13 cellular contexts compared by ENCODE assay signal in genomic region chr1:8023287-8023994, GRCh38. TPM values are rescaled to one million over a fixed set of nuclear protein-coding genes. Genes with fewer than 3 reads are reported as not detected.
A peak's percentile ranks its signal among the peaks of the same experiment; 100 is the strongest.
DNase-seq lines count a peak whose midpoint lies in the region; ATAC-seq, FAIRE-seq and TF ChIP-seq lines count a peak whose summit lies in the region.
"Had no signal": no experiment of that assay in that cellular context is flagged by ENCODE, and none has a peak within 500 bp of the region (broad histone marks: within the 10 kb centered on the region; RNA-seq: fewer than 3 reads in every experiment).

No MANE protein-coding gene starts in this region.

- H4K20me1 ChIP-seq in endothelial cell of umbilical vein (replicated peaks; ENCODE audit: control insufficient read depth, extremely low read depth, insufficient read depth, low read length), result no peaks in the 10 kb centered on the region

- no peaks in the 10 kb centered on the region for H3K36me3 Mint-ChIP-seq in natural killer cell

- CTCF ChIA-PET in endothelial cell of umbilical vein (lab: Charles Lee), result interaction anchor here (0.8 to 2.4 kb wide), 4 partner anchors 8 to 291 kb away, joined by 3 to 20 read pairs (median 8); no protein-coding TSS in a partner anchor

- DNase-seq in MG63 (no peak), endothelial cell of umbilical vein (ENCODE audit: low read depth, low spot score) (no peak), natural killer cell (no peak), left colon (no peak)
- no peak for DNase-seq in activated T-cell treated with anti-CD3 and anti-CD28 coated beads, Interleukin-2, amount 50 U/mL, for 48 hours
- DNase-seq: kidney glomerular epithelial cell, MM.1S, NCI-H774, T1000 had no signal

- no peak overlapping the region for H2AFZ ChIP-seq in endothelial cell of umbilical vein (ENCODE audit: low read depth, low read length)

- H3K4me1 Mint-ChIP-seq in natural killer cell, result peaks cover 11 to 17% of the 10 kb centered on the region in 2 donors

- no peak overlapping the region for H3K27ac Mint-ChIP-seq in natural killer cell

- no peaks in the 10 kb centered on the region for H3K27me3 ChIP-seq in MG63
- no peaks in the 10 kb centered on the region for H3K27me3 ChIP-seq in endothelial cell of umbilical vein (ENCODE audit: control insufficient read depth in 2 of 2, insufficient read depth in 2 of 2, low read length in 2 of 2)
- H3K27me3 ChIP-seq in mucosa of rectum (ENCODE audit: control insufficient read depth in 2 of 2, insufficient read depth in 2 of 2, low read length in 2 of 2), result peaks cover 0 to 2% of the 10 kb centered on the region in 2 donors
- H3K27me3 ChIP-seq in thymus (ENCODE audit: control insufficient read depth, insufficient read depth), result peaks cover 46% of the 10 kb centered on the region

- POLR2A ChIA-PET in endothelial cell of umbilical vein (lab: Charles Lee), result no interaction called here

- H3K36me3 ChIP-seq in MG63 (peaks cover 56% of the 10 kb centered on the region), endothelial cell of umbilical vein (ENCODE audit: control insufficient read depth in 2 of 2, extremely low read depth in 1 of 2, insufficient read depth in 2 of 2, low read length in 2 of 2) (no peaks in the 10 kb centered on the region), mucosa of rectum (ENCODE audit: control insufficient read depth in 2 of 2, insufficient read depth in 2 of 2, low read length in 2 of 2) (no peaks in the 10 kb centered on the region), thymus (ENCODE audit: control insufficient read depth, insufficient read depth) (no peaks in the 10 kb centered on the region)

- H3K9me3 ChIP-seq in MG63 (no peaks in the 10 kb centered on the region), endothelial cell of umbilical vein (replicated peaks; ENCODE audit: control insufficient read depth, insufficient read depth, low read length) (no peaks in the 10 kb centered on the region), mucosa of rectum (ENCODE audit: control insufficient read depth in 2 of 2, low read length in 2 of 2) (no peaks in the 10 kb centered on the region), thymus (ENCODE audit: control insufficient read depth) (no peaks in the 10 kb centered on the region)

- H3K9me3 Mint-ChIP-seq in natural killer cell, result no peaks in the 10 kb centered on the region

- H3K27ac ChIP-seq in endothelial cell of umbilical vein (ENCODE audit: insufficient read depth, low read depth, low read length) (no peak overlapping the region), mucosa of rectum (ENCODE audit: low read depth in 2 of 2, low read length in 2 of 2) (peak overlapping the region in 1 of 2 donors; percentile 9), thymus (ENCODE audit: low read depth) (no peak overlapping the region)

- H3K79me2 ChIP-seq in endothelial cell of umbilical vein (ENCODE audit: control insufficient read depth, insufficient read depth, low read length), result peaks cover 76% of the 10 kb centered on the region

- H3K9me1 ChIP-seq in endothelial cell of umbilical vein (replicated peaks; ENCODE audit: control insufficient read depth, extremely low read depth, insufficient read depth, low read length), result no peaks in the 10 kb centered on the region

- peak overlapping the region; percentile 56 for H3K4me3 ChIP-seq in MG63
- H3K4me3 ChIP-seq in endothelial cell of umbilical vein (replicated peaks in 1 of 3; ENCODE audit: insufficient read depth in 1 of 3, low read depth in 1 of 3, low read length in 3 of 3), result peak overlapping the region in 1 of 3 experiments; percentile 98
- peak overlapping the region; percentile 71 to 83 for H3K4me3 ChIP-seq in mucosa of rectum (ENCODE audit: low read length in 2 of 2)
- peak overlapping the region; percentile 32 for H3K4me3 ChIP-seq in thymus (ENCODE audit: low read length)

- TF ChIP-seq POLR2A in endothelial cell of umbilical vein (IDR thresholded peaks at IDR 0.05; ENCODE audit: low read depth, low read length), result no peak

- TF ChIP-seq CTCF in endothelial cell of umbilical vein (IDR thresholded peaks at IDR 0.05; ENCODE audit: extremely low read depth in 1 of 2, insufficient read depth in 1 of 2, low read depth in 1 of 2, low read length in 2 of 2) (no peak), natural killer cell (IDR thresholded peaks at IDR 0.05) (no peak)

- intact Hi-C loops in endothelial cell of umbilical vein (cut with micrococcal nuclease), result no loop called here
- intact Hi-C loops in natural killer cell (cut with micrococcal nuclease), result no loop called here
- intact Hi-C loops in left colon (cut with DNase I, micrococcal nuclease), result no loop called here

- ATAC-seq in natural killer cell (no peak), left colon (no peak), HG03565 (IDR thresholded peaks at IDR 0.05; ENCODE audit: unreplicated experiment) (no peak)

- peak overlapping the region; percentile 94 for H3K4me2 ChIP-seq in endothelial cell of umbilical vein (ENCODE audit: insufficient read depth, low read length)

- FAIRE-seq in endothelial cell of umbilical vein (lab: Jason Lieb, UNC), result no peak
- FAIRE-seq: GM18507 had no signal

- peaks cover 82% of the 10 kb centered on the region for H3K4me1 ChIP-seq in endothelial cell of umbilical vein (ENCODE audit: control insufficient read depth, extremely low read depth, insufficient read depth, low read length)
- H3K4me1 ChIP-seq in mucosa of rectum (ENCODE audit: control insufficient read depth in 2 of 2, insufficient read depth in 2 of 2, low read length in 2 of 2), result peaks cover 16 to 44% of the 10 kb centered on the region in 2 donors
- H3K4me1 ChIP-seq in thymus (ENCODE audit: control insufficient read depth, insufficient read depth, low read length), result no peaks in the 10 kb centered on the region

- BruUV-seq in endothelial cell of umbilical vein (replicated peaks; lab: Mats Ljungman, UMichigan), result no TSS peak

- 94% methylated on average over 10 of the region's 10 CpGs for WGBS in thymus

- H3K27me3 Mint-ChIP-seq in natural killer cell (ENCODE audit: low read depth in 2 of 2), result peaks cover 29% of the 10 kb centered on the region in 2 donors

- H3K9ac ChIP-seq in endothelial cell of umbilical vein (replicated peaks; ENCODE audit: extremely low read depth, insufficient read depth, low read length) (no peak overlapping the region), mucosa of rectum (ENCODE audit: low read depth in 1 of 2, low read length in 2 of 2) (peak overlapping the region in 1 of 2 donors; percentile 7)

- H3K4me3 Mint-ChIP-seq in natural killer cell, result no peak overlapping the region

- dilution Hi-C loops in endothelial cell of umbilical vein (cut with MboI; ENCODE audit: extremely low pct_ligation_motif_present, low sequenced_read_pairs), result no loop called here

TF ChIP-seq in endothelial cell of umbilical vein, 7 proteins besides CTCF, POLR2A, EP300 and RAD21:
- TF ChIP-seq FOS (IDR thresholded peaks at IDR 0.05; ENCODE audit: borderline replicate concordance, insufficient read depth, low read length) (no peak), JUN (IDR thresholded peaks at IDR 0.05; ENCODE audit: borderline replicate concordance, insufficient read depth, insufficient read length, low read depth) (no peak)

RNA-seq across cellular contexts. Expression of gene ERRFI1, which starts 2.7 kb away (rescaled TPM):
- 66.9 and 104 TPM in 2 replicates for total RNA-seq in MG63 (2014; rRNA removed; shearing (Covaris generic); ENCODE audit: low replicate concordance)
- total RNA-seq in endothelial cell of umbilical vein, result 28.1 and 31.2 TPM in 2 replicates
- 28.5 and 32.0 TPM in 2 replicates for polyA plus RNA-seq in endothelial cell of umbilical vein
- 32.7 and 37.9 TPM in 2 replicates for polyA plus RNA-seq in endothelial cell of umbilical vein (2011; cell fraction: cytosol; rRNA removed)
- 77.0 and 97.1 TPM in 2 replicates for polyA plus RNA-seq in endothelial cell of umbilical vein (2011; cell fraction: nucleus; rRNA removed)
- polyA plus RNA-seq in endothelial cell of umbilical vein (2012), result 37.1 and 37.2 TPM in 2 replicates
- polyA minus RNA-seq in endothelial cell of umbilical vein, result 21.9 and 24.0 TPM in 2 replicates
- 6.7 TPM for polyA minus RNA-seq in endothelial cell of umbilical vein (2011; cell fraction: cytosol; rRNA and poly(A)+ RNA removed)
- 41.6 and 74.4 TPM in 2 replicates for polyA minus RNA-seq in endothelial cell of umbilical vein (2011; cell fraction: nucleus; rRNA and poly(A)+ RNA removed)
- 75.0 TPM for polyA plus RNA-seq in thymus
- total RNA-seq in natural killer cell, result 1 to 10 TPM; 2.9 to 4.9 (median 4.0) TPM
- total RNA-seq in left colon, result 10 to 100 TPM; 37.2 to 57.8 TPM
